In genomic region chr4:87973283-87974169, GRCh38 we compare ENCODE assay signal across 8 cellular contexts. TPM values are rescaled to one million over a fixed set of nuclear protein-coding genes. Genes with fewer than 3 reads are reported as not detected.
A peak's percentile ranks its signal among the peaks of the same experiment; 100 is the strongest.
DNase-seq lines count a peak whose midpoint lies in the region; ATAC-seq and TF ChIP-seq lines count a peak whose summit lies in the region.

No MANE protein-coding gene starts in this region.

- ATAC-seq in CD4-positive, alpha-beta T cell (ENCODE audit: poor library complexity): peak; percentile 68
- ATAC-seq in GM18907 (IDR thresholded peaks at IDR 0.05; ENCODE audit: unreplicated experiment) (peak; percentile 62), HG03175 (IDR thresholded peaks at IDR 0.05; ENCODE audit: unreplicated experiment) (peak; percentile 78)

- H3K4me3 Mint-ChIP-seq in CD4-positive, alpha-beta T cell: no peak overlapping the region
- H3K4me3 Mint-ChIP-seq in activated CD4-positive, alpha-beta memory T cell treated with anti-CD3 and anti-CD28 coated beads for 36 hours: no peak overlapping the region
- H3K4me3 Mint-ChIP-seq in nephron progenitor cell: peak overlapping the region; percentile 22

- no peaks in the 10 kb centered on the region for H3K36me3 Mint-ChIP-seq in CD4-positive, alpha-beta T cell (ENCODE audit: low read depth)
- no peaks in the 10 kb centered on the region for H3K36me3 Mint-ChIP-seq in activated CD4-positive, alpha-beta memory T cell treated with anti-CD3 and anti-CD28 coated beads for 36 hours
- no peaks in the 10 kb centered on the region for H3K36me3 Mint-ChIP-seq in nephron progenitor cell (ENCODE audit: low read depth)

- intact Hi-C loops in CD4-positive, alpha-beta T cell (cut with DNase I, micrococcal nuclease): loop anchor here in 1 of 2 experiments (5.0 kb wide), 2 partner anchors 116 to 239 kb away; no protein-coding TSS in a partner anchor
- intact Hi-C loops in activated CD4-positive, alpha-beta memory T cell treated with anti-CD3 and anti-CD28 coated beads for 36 hours (cut with micrococcal nuclease): loop anchor here (1.0 to 10.0 kb wide), 2 partner anchors 120 to 289 kb away; no protein-coding TSS in a partner anchor

- peak; percentile 80 for TF ChIP-seq CTCF in CD4-positive, alpha-beta T cell (IDR thresholded peaks at IDR 0.05)
- TF ChIP-seq CTCF in nephron progenitor cell (IDR thresholded peaks at IDR 0.05): peak; percentile 85

- H3K27ac ChIP-seq in CD4-positive, alpha-beta T cell (ENCODE audit: low read depth, low read length): no peak overlapping the region

- H3K27ac Mint-ChIP-seq in CD4-positive, alpha-beta T cell: no peak overlapping the region
- H3K27ac Mint-ChIP-seq in activated CD4-positive, alpha-beta memory T cell treated with anti-CD3 and anti-CD28 coated beads for 36 hours: no peak overlapping the region
- no peak overlapping the region for H3K27ac Mint-ChIP-seq in nephron progenitor cell

- H3K27me3 Mint-ChIP-seq in CD4-positive, alpha-beta T cell: peaks cover 70% of the 10 kb centered on the region
- H3K27me3 Mint-ChIP-seq in activated CD4-positive, alpha-beta memory T cell treated with anti-CD3 and anti-CD28 coated beads for 36 hours: peaks cover 33% of the 10 kb centered on the region
- peaks cover 4% of the 10 kb centered on the region for H3K27me3 Mint-ChIP-seq in nephron progenitor cell (ENCODE audit: low read depth, poor library complexity)

- peak in 5 of 10 experiments; percentile 2 to 17 (median 6) for DNase-seq in CD4-positive, alpha-beta T cell
- peak; percentile 83 for DNase-seq in NCI-H460 (ENCODE audit: extremely low read depth, low read depth)
- DNase-seq in activated CD4-positive, alpha-beta memory T cell treated with anti-CD3 and anti-CD28 coated beads for 36 hours: peak; percentile 51
- DNase-seq in fibroblast of the conjunctiva (ENCODE audit: low read depth): peak; percentile 43
- peak; percentile 62 for DNase-seq in nephron progenitor cell
- no peak for DNase-seq in GM19238 (ENCODE audit: insufficient read length, low spot score)

- H3K27me3 ChIP-seq in CD4-positive, alpha-beta T cell (ENCODE audit: control insufficient read depth, insufficient read depth, low read length): peaks cover 49% of the 10 kb centered on the region

- POLR2A ChIA-PET in CD4-positive, alpha-beta T cell (lab: Charles Lee): no interaction called here
- POLR2A ChIA-PET in activated CD4-positive, alpha-beta memory T cell treated with anti-CD3 and anti-CD28 coated beads for 36 hours (lab: Charles Lee): no interaction called here

- no peaks in the 10 kb centered on the region for H3K9me3 Mint-ChIP-seq in CD4-positive, alpha-beta T cell
- H3K9me3 Mint-ChIP-seq in activated CD4-positive, alpha-beta memory T cell treated with anti-CD3 and anti-CD28 coated beads for 36 hours: no peaks in the 10 kb centered on the region
- no peaks in the 10 kb centered on the region for H3K9me3 Mint-ChIP-seq in nephron progenitor cell

- CTCF ChIA-PET in CD4-positive, alpha-beta T cell (lab: Charles Lee): interaction anchor here (0.6 to 2.0 kb wide), 11 partner anchors 10 to 238 kb away, joined by 3 to 10 read pairs (median 3); no protein-coding TSS in a partner anchor
- CTCF ChIA-PET in activated CD4-positive, alpha-beta memory T cell treated with anti-CD3 and anti-CD28 coated beads for 36 hours (lab: Charles Lee): interaction anchor here (0.5 to 4.4 kb wide), 28 partner anchors 10 to 816 kb away, joined by 3 to 32 read pairs (median 4); no protein-coding TSS in a partner anchor

- H3K9me3 ChIP-seq in CD4-positive, alpha-beta T cell (ENCODE audit: control insufficient read depth, low read length): no peaks in the 10 kb centered on the region

- H3K4me1 Mint-ChIP-seq in CD4-positive, alpha-beta T cell (ENCODE audit: low read depth): peaks cover 16% of the 10 kb centered on the region
- peaks cover 4% of the 10 kb centered on the region for H3K4me1 Mint-ChIP-seq in activated CD4-positive, alpha-beta memory T cell treated with anti-CD3 and anti-CD28 coated beads for 36 hours (ENCODE audit: low read depth)
- H3K4me1 Mint-ChIP-seq in nephron progenitor cell: peaks cover 18% of the 10 kb centered on the region

RNA-seq across cellular contexts. Expression of gene SPP1, which starts 2.0 kb away (rescaled TPM):
- not detected for total RNA-seq in CD4-positive, alpha-beta T cell
- total RNA-seq in NCI-H460 (2014; rRNA removed; shearing (Covaris generic)): 1,528 and 1,619 TPM in 2 replicates
- polyA plus RNA-seq in NCI-H460 (2014; cell fraction: nucleus; rRNA removed): 1,782 and 1,822 TPM in 2 replicates
- under 1 TPM in 1 of 2 experiments, not detected in 1; 0.45 TPM for total RNA-seq in activated CD4-positive, alpha-beta memory T cell treated with anti-CD3 and anti-CD28 coated beads for 36 hours

RNA-seq across cellular contexts. Expression of gene PKD2, which starts 33.9 kb away (rescaled TPM):
- 1 to 10 TPM; 4.1 to 4.3 TPM for total RNA-seq in CD4-positive, alpha-beta T cell
- total RNA-seq in NCI-H460 (2014; rRNA removed; shearing (Covaris generic)): 12.7 and 13.5 TPM in 2 replicates
- 30.0 and 31.8 TPM in 2 replicates for polyA plus RNA-seq in NCI-H460 (2014; cell fraction: nucleus; rRNA removed)
- 1 to 10 TPM; 4.0 to 4.2 TPM for total RNA-seq in activated CD4-positive, alpha-beta memory T cell treated with anti-CD3 and anti-CD28 coated beads for 36 hours

Comparison
In these comparisons a context has a peak if more than half of its experiments do, and no peak if none do; other contexts are left out.
1. RNA of gene SPP1, which starts 2.0 kb away (total RNA-seq): 1,528 to 1,619 TPM in NCI-H460; 0.45 TPM in activated CD4-positive, alpha-beta memory T cell treated with anti-CD3 and anti-CD28 coated beads for 36 hours and not detected in CD4-positive, alpha-beta T cell; every median in the first group is over 1,000 times any median in the second.
2. Peak in every context shown above with its lines, with median percentiles within 50 percentile points of each other: ATAC-seq.